Comparison of ENCODE assay signal across 23 cellular contexts in genomic region chr13:32938907-32939306, GRCh38.
A peak's percentile ranks its signal among the peaks of the same experiment; 100 is the strongest.
DNase-seq lines count a peak whose midpoint lies in the region; ATAC-seq, FAIRE-seq and TF ChIP-seq lines count a peak whose summit lies in the region.
"Had no signal": no experiment of that assay in that cellular context is flagged by ENCODE, and none has a peak within 500 bp of the region (broad histone marks: within the 10 kb centered on the region; RNA-seq: fewer than 3 reads in every experiment).

No MANE protein-coding gene starts in this region.

- H3K4me3 ChIP-seq in breast epithelium (no peak overlapping the region), astrocyte (ENCODE audit: insufficient read depth, low read depth, low read length) (no peak overlapping the region), foreskin fibroblast (ENCODE audit: low read depth in 1 of 2, low read length in 2 of 2) (no peak overlapping the region)
- H3K4me3 ChIP-seq: colonic mucosa, heart left ventricle had no signal

- DNase-seq in MCF 10A (ENCODE audit: unreplicated experiment), result peak; percentile 58
- no peak for DNase-seq in breast epithelium (ENCODE audit: low spot score in 2 of 2)
- DNase-seq in astrocyte (ENCODE audit: low read depth), result peak; percentile 44
- DNase-seq in foreskin fibroblast, result peak; percentile 14 to 34
- DNase-seq in urothelium cell line (ENCODE audit: low spot score), result peak; percentile 7
- no peak for DNase-seq in nucleus accumbens (lab: John Stamatoyannopoulos, UW)
- DNase-seq: activated effector memory CD4-positive, alpha-beta T cell treated with anti-CD3 and anti-CD28 coated beads, Interleukin-2, amount 50 U/mL, for 16 hours; amygdala; CD4-positive, CD25-positive, alpha-beta regulatory T cell; colonic mucosa; heart left ventricle; NCI-H524 treated with DMSO at 0.1 percent for 48 hours; nephron progenitor cell; retina; SIG-M5; stimulated activated naive CD4-positive, alpha-beta T cell; T-helper 2 cell had no signal

- FAIRE-seq in astrocyte (lab: Jason Lieb, UNC) (no peak), urothelium cell line (lab: Jason Lieb, UNC) (no peak)
- FAIRE-seq: islet of Langerhans had no signal

- TF ChIP-seq CTCF in MCF 10A (IDR thresholded peaks at IDR 0.05; ENCODE audit: unreplicated experiment) (no peak), breast epithelium (IDR thresholded peaks at IDR 0.05) (no peak), astrocyte (IDR thresholded peaks at IDR 0.05; ENCODE audit: insufficient read depth, low read depth, low read length) (no peak), foreskin fibroblast (IDR thresholded peaks at IDR 0.05; ENCODE audit: low read depth, low read length) (no peak)

- H3K27me3 ChIP-seq in breast epithelium (no peaks in the 10 kb centered on the region), astrocyte (ENCODE audit: insufficient read depth, low read length) (no peaks in the 10 kb centered on the region)
- H3K27me3 ChIP-seq: colonic mucosa, heart left ventricle had no signal

- H3K4me1 Mint-ChIP-seq in MCF 10A (ENCODE audit: insufficient read depth, unreplicated experiment) (no peaks in the 10 kb centered on the region), astrocyte (ENCODE audit: low read depth, unreplicated experiment) (peaks cover 23% of the 10 kb centered on the region)
- H3K4me1 Mint-ChIP-seq: CD4-positive, CD25-positive, alpha-beta regulatory T cell; IgD-negative memory B cell; nephron progenitor cell had no signal

- no peaks in the 10 kb centered on the region for H4K20me1 ChIP-seq in astrocyte (ENCODE audit: insufficient read depth, low read length)

- H3K4me3 Mint-ChIP-seq in MCF 10A (ENCODE audit: unreplicated experiment) (no peak overlapping the region), astrocyte (ENCODE audit: unreplicated experiment) (no peak overlapping the region)
- H3K4me3 Mint-ChIP-seq: CD4-positive, CD25-positive, alpha-beta regulatory T cell; IgD-negative memory B cell; nephron progenitor cell; type B pancreatic cell had no signal

- no peak overlapping the region for H3K27ac Mint-ChIP-seq in MCF 10A (ENCODE audit: low read depth, unreplicated experiment)
- H3K27ac Mint-ChIP-seq in astrocyte (ENCODE audit: unreplicated experiment), result no peak overlapping the region
- H3K27ac Mint-ChIP-seq: CD4-positive, CD25-positive, alpha-beta regulatory T cell; IgD-negative memory B cell; nephron progenitor cell; type B pancreatic cell had no signal

- H3K27me3 Mint-ChIP-seq in MCF 10A (ENCODE audit: insufficient read depth, unreplicated experiment) (peaks cover 10% of the 10 kb centered on the region), astrocyte (ENCODE audit: low read depth, unreplicated experiment) (no peaks in the 10 kb centered on the region)
- H3K27me3 Mint-ChIP-seq: type B pancreatic cell had no signal

- H3K27ac ChIP-seq in breast epithelium (no peak overlapping the region), astrocyte (ENCODE audit: low read depth, low read length) (no peak overlapping the region)
- H3K27ac ChIP-seq: 22Rv1, colonic mucosa, heart left ventricle had no signal

- H3K36me3 Mint-ChIP-seq in MCF 10A (ENCODE audit: insufficient read depth, unreplicated experiment) (peaks cover 5% of the 10 kb centered on the region), astrocyte (ENCODE audit: low read depth, unreplicated experiment) (no peaks in the 10 kb centered on the region)
- H3K36me3 Mint-ChIP-seq: CD4-positive, CD25-positive, alpha-beta regulatory T cell; IgD-negative memory B cell; type B pancreatic cell had no signal

- no peak overlapping the region for H2AFZ ChIP-seq in astrocyte (ENCODE audit: low read depth, low read length)

- no peaks in the 10 kb centered on the region for H3K36me3 ChIP-seq in breast epithelium
- no peaks in the 10 kb centered on the region for H3K36me3 ChIP-seq in astrocyte (ENCODE audit: insufficient read depth, low read length)
- H3K36me3 ChIP-seq: colonic mucosa, heart left ventricle had no signal

- H3K79me2 ChIP-seq in astrocyte (ENCODE audit: insufficient read depth, low read length), result no peaks in the 10 kb centered on the region

- no peak overlapping the region for H3K9ac ChIP-seq in astrocyte (ENCODE audit: low read length)

- H3K9me3 ChIP-seq in breast epithelium, result peaks cover 0 to 4% of the 10 kb centered on the region in 2 donors
- H3K9me3 ChIP-seq in astrocyte (ENCODE audit: insufficient read depth, low read depth, low read length), result no peaks in the 10 kb centered on the region
- H3K9me3 ChIP-seq: colonic mucosa had no signal

- POLR2A ChIA-PET in MCF 10A (lab: Yijun Ruan, JAX), result interaction anchor here (1.2 kb wide), 1 partner anchor 8 kb away, joined by 3 read pairs; no protein-coding TSS in a partner anchor

- ATAC-seq in GM18520 (IDR thresholded peaks at IDR 0.05; ENCODE audit: unreplicated experiment) (no peak), HG03025 (IDR thresholded peaks at IDR 0.05; ENCODE audit: low FRiP score, unreplicated experiment) (no peak)
- ATAC-seq: heart left ventricle had no signal

- H3K4me2 ChIP-seq in astrocyte (ENCODE audit: low read length), result no peak overlapping the region

- intact Hi-C loops in MCF 10A (cut with micrococcal nuclease) (no loop called here), breast epithelium (cut with DNase I; ENCODE audit: low total_unique reads) (loop anchor here (1.0 kb wide), 1 partner anchor 35 kb away; no protein-coding TSS in a partner anchor)

- H3K9me3 Mint-ChIP-seq in MCF 10A (ENCODE audit: unreplicated experiment) (no peaks in the 10 kb centered on the region), astrocyte (ENCODE audit: unreplicated experiment) (peaks cover 15% of the 10 kb centered on the region)

- CTCF ChIA-PET in MCF 10A (lab: Yijun Ruan, JAX), result interaction anchor here (0.6 kb wide), 1 partner anchor 157 kb away, joined by 3 read pairs; no protein-coding TSS in a partner anchor

- H3K4me1 ChIP-seq in breast epithelium, result no peaks in the 10 kb centered on the region
- no peaks in the 10 kb centered on the region for H3K4me1 ChIP-seq in astrocyte (ENCODE audit: insufficient read depth, low read length)
- H3K4me1 ChIP-seq: colonic mucosa had no signal

- BruUV-seq in MCF 10A (replicated peaks; lab: Mats Ljungman, UMichigan), result no TSS peak

- no peak for TF ChIP-seq POLR2A in breast epithelium (IDR thresholded peaks at IDR 0.05)

Comparison
In these comparisons a context has a peak if more than half of its experiments do, and no peak if none do; other contexts are left out.
1. DNase-seq: peak in MCF 10A (single experiment), astrocyte (single experiment), foreskin fibroblast (2 of 2) and urothelium cell line (single experiment); none in breast epithelium (0 of 2) and nucleus accumbens (0 of 56).